ENCODE assay signal across 14 cellular contexts in the genomic region with DNA sequence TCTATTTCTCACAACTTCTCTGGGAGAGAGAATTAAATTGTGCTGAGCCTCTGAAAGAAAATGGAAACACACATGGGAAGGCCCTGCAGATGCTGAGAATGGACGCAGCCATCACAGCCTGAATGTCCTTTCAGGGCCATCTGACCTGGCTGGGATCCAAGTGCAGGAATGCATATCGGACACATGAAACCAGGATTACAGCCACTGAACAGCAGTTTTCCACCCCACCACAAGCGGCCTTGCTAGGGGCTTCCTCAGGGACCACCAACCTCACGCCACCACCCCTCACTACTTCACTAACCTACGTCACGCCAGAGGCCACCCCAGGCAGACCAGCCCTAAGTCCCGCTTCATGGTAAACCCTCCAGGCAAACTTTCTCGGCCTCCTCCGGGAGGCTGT.
"Had no signal": no experiment of that assay in that cellular context is flagged by ENCODE, and none has a peak within 500 bp of the region (broad histone marks: within the 10 kb centered on the region; RNA-seq: fewer than 3 reads in every experiment).

No MANE protein-coding gene starts in this region.

- H3K4me1 ChIP-seq: uterus had no signal

- H3K4me3 Mint-ChIP-seq: activated naive CD8-positive, alpha-beta T cell treated with anti-CD3 and anti-CD28 coated beads, Interleukin-2, amount 10 ng/mL, durations not matched to agents 7 days and 5 days; activated T-cell treated with anti-CD3 and anti-CD28 coated beads, Interleukin-2, amount 50 U/mL, for 72 hours; dendritic cell treated with granulocyte-macrophage colony-stimulating factor and Interleukin-4, amounts not matched to agents 40 ng/mL and 50 ng/mL, for 4 days; effector memory CD8-positive, alpha-beta T cell; stimulated activated naive CD8-positive, alpha-beta T cell treated with anti-CD3 and anti-CD28 coated beads, Interleukin-15, amount 100 ng/mL, for 72 hours had no signal

- H3K9me3 Mint-ChIP-seq: activated naive CD8-positive, alpha-beta T cell treated with anti-CD3 and anti-CD28 coated beads, Interleukin-2, amount 10 ng/mL, durations not matched to agents 7 days and 5 days; activated T-cell treated with anti-CD3 and anti-CD28 coated beads, Interleukin-2, amount 50 U/mL, for 72 hours; dendritic cell treated with granulocyte-macrophage colony-stimulating factor and Interleukin-4, amounts not matched to agents 40 ng/mL and 50 ng/mL, for 4 days; effector memory CD8-positive, alpha-beta T cell had no signal

- DNase-seq: activated CD4-positive, alpha-beta T cell treated with anti-CD3 and anti-CD28 coated beads, Interleukin-2, amount 50 U/mL, for 48 hours; activated naive CD8-positive, alpha-beta T cell treated with anti-CD3 and anti-CD28 coated beads, Interleukin-2, amount 10 ng/mL, durations not matched to agents 7 days and 5 days; activated T-cell treated with anti-CD3 and anti-CD28 coated beads, Interleukin-2, amount 50 U/mL, for 72 hours; aorta; central memory CD4-positive, alpha-beta T cell; effector memory CD8-positive, alpha-beta T cell; left ventricle myocardium inferior; stimulated activated CD4-positive, alpha-beta T cell treated with anti-CD3 and anti-CD28 coated beads, Interleukin-15, amount 100 ng/mL, for 24 hours; stimulated activated CD4-positive, alpha-beta T cell treated with anti-CD3 and anti-CD28 coated beads, Interleukin-4, amount 100 ng/mL, for 24 hours; stimulated activated naive CD8-positive, alpha-beta T cell treated with anti-CD3 and anti-CD28 coated beads, Interleukin-15, amount 100 ng/mL, for 72 hours; T-helper 1 cell; testis had no signal

- H3K9me3 ChIP-seq: left ventricle myocardium inferior, testis, uterus had no signal

- H3K27ac ChIP-seq: left ventricle myocardium inferior, testis, uterus had no signal

- H3K27me3 ChIP-seq: testis, uterus had no signal

- H3K4me3 ChIP-seq: left ventricle myocardium inferior, testis, uterus had no signal

- H3K36me3 ChIP-seq: left ventricle myocardium inferior, uterus had no signal

- H3K4me1 Mint-ChIP-seq: activated naive CD8-positive, alpha-beta T cell treated with anti-CD3 and anti-CD28 coated beads, Interleukin-2, amount 10 ng/mL, durations not matched to agents 7 days and 5 days; stimulated activated naive CD8-positive, alpha-beta T cell treated with anti-CD3 and anti-CD28 coated beads, Interleukin-15, amount 100 ng/mL, for 72 hours had no signal

- H3K27ac Mint-ChIP-seq: activated naive CD8-positive, alpha-beta T cell treated with anti-CD3 and anti-CD28 coated beads, Interleukin-2, amount 10 ng/mL, durations not matched to agents 7 days and 5 days; activated T-cell treated with anti-CD3 and anti-CD28 coated beads, Interleukin-2, amount 50 U/mL, for 72 hours; dendritic cell treated with granulocyte-macrophage colony-stimulating factor and Interleukin-4, amounts not matched to agents 40 ng/mL and 50 ng/mL, for 4 days; effector memory CD8-positive, alpha-beta T cell; stimulated activated naive CD8-positive, alpha-beta T cell treated with anti-CD3 and anti-CD28 coated beads, Interleukin-15, amount 100 ng/mL, for 72 hours had no signal

- H3K36me3 Mint-ChIP-seq: activated naive CD8-positive, alpha-beta T cell treated with anti-CD3 and anti-CD28 coated beads, Interleukin-2, amount 10 ng/mL, durations not matched to agents 7 days and 5 days had no signal
